ENCODE assay signal across 10 cellular contexts in the genomic region with DNA sequence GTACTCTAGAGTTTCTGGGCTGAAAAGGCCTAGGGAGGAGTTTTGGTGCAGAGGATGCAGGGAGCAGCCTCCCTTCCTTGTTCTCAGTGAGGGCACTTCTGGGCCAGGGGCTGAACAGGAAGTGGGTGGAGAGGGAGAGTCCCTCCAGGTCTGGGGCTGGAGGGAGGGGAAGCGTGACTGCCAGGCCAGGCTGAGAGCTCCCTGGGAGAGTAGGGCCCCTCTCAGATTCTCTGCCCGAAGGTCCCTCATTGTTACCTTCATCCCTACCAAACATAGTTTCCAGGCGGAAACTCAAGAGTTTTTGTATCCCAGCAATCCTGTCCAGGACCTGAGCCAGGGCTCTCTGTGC. TPM values are rescaled to one million over a fixed set of nuclear protein-coding genes. Genes with fewer than 3 reads are reported as not detected.
DNase-seq lines count a peak whose midpoint lies in the region; ATAC-seq, FAIRE-seq and TF ChIP-seq lines count a peak whose summit lies in the region.
"Had no signal": no experiment of that assay in that cellular context is flagged by ENCODE, and none has a peak within 500 bp of the region (broad histone marks: within the 10 kb centered on the region; RNA-seq: fewer than 3 reads in every experiment).

No MANE protein-coding gene starts in this region.

- ATAC-seq in RWPE2 (ENCODE audit: low read depth), result 0 out of 3 replicates have a peak, but pooled peaks have one; percentile 15

- H3K4me3 ChIP-seq in RWPE2 (ENCODE audit: severe bottlenecking) (no peak overlapping the region), mesodermal cell (ENCODE audit: extremely low read depth, insufficient read depth, low read length, poor library complexity, severe bottlenecking) (no peak overlapping the region)

- H3K27ac ChIP-seq in RWPE2 (ENCODE audit: poor library complexity, severe bottlenecking) (no peak overlapping the region), mesodermal cell (ENCODE audit: low read depth, low read length, severe bottlenecking) (peak overlapping the region; percentile 96)
- H3K27ac ChIP-seq: parathyroid adenoma had no signal

- no peaks in the 10 kb centered on the region for H3K27me3 ChIP-seq in RWPE2 (ENCODE audit: insufficient read depth, poor library complexity, severe bottlenecking)

- no peaks in the 10 kb centered on the region for H3K4me1 ChIP-seq in RWPE2 (ENCODE audit: insufficient read depth, poor library complexity, severe bottlenecking)
- peaks cover 33% of the 10 kb centered on the region for H3K4me1 ChIP-seq in mesodermal cell (ENCODE audit: control insufficient read depth, insufficient read depth, low read length, poor library complexity, severe bottlenecking)
- H3K4me1 ChIP-seq: parathyroid adenoma had no signal

- WGBS in mesodermal cell (ENCODE audit: insufficient coverage in 2 of 2), 2 experiments, result 57 to 67% methylated on average over 1 of the region's 3 CpGs

- DNase-seq in EH (ENCODE audit: low read depth) (peak; percentile 27), GM19239 (ENCODE audit: insufficient read length, low spot score) (peak; percentile 61), RWPE2 (ENCODE audit: low spot score) (no peak), inferior parietal cortex (ENCODE audit: extremely low spot score) (no peak), D721Med (ENCODE audit: insufficient read length, low spot score) (no peak), NCI-H774 (lab: John Stamatoyannopoulos, UW) (no peak), SIG-M5 (lab: John Stamatoyannopoulos, UW) (no peak)
- DNase-seq: activated gamma-delta T cell treated with Interleukin-2 at 50 U/mL for 16 hours had no signal

- TF ChIP-seq CTCF in RWPE2 (IDR thresholded peaks at IDR 0.05; ENCODE audit: poor library complexity, severe bottlenecking) (no peak), D721Med (IDR thresholded peaks at IDR 0.05; ENCODE audit: insufficient read depth, missing control alignments) (no peak)

- H3K9me3 ChIP-seq in RWPE2 (ENCODE audit: severe bottlenecking) (no peaks in the 10 kb centered on the region), mesodermal cell (ENCODE audit: control insufficient read depth, low read length) (no peaks in the 10 kb centered on the region)

- no peaks in the 10 kb centered on the region for H3K36me3 ChIP-seq in RWPE2 (ENCODE audit: low read depth)
- no peaks in the 10 kb centered on the region for H3K36me3 ChIP-seq in mesodermal cell (ENCODE audit: control insufficient read depth, insufficient read depth, low read length)

- FAIRE-seq in GM19239 (lab: Jason Lieb, UNC) (peak; percentile 35), D721Med (lab: Jason Lieb, UNC) (no peak)

RNA-seq across cellular contexts. Expression of a gene that starts 36.8 kb away (rescaled TPM):
- polyA plus RNA-seq in mesodermal cell (2013, experiment 1 of 2), result 4.4 TPM
- 2.9 TPM for polyA plus RNA-seq in mesodermal cell (2013, experiment 2 of 2)

RNA-seq across cellular contexts. Expression of a gene that starts 41.8 kb away (rescaled TPM):
- 1.3 TPM for polyA plus RNA-seq in mesodermal cell (2013, experiment 1 of 2)
- polyA plus RNA-seq in mesodermal cell (2013, experiment 2 of 2), result 0.71 TPM

Comparison
In these comparisons a context has a peak if more than half of its experiments do, and no peak if none do; other contexts are left out.
1. DNase-seq: peak in EH (single experiment) and GM19239 (single experiment); none in RWPE2 (single experiment), inferior parietal cortex (single experiment), D721Med (single experiment), NCI-H774 (single experiment) and SIG-M5 (single experiment).